10 cellular contexts compared by ENCODE assay signal in genomic region chr2:133568598-133568997, GRCh38. TPM values are rescaled to one million over a fixed set of nuclear protein-coding genes. Genes with fewer than 3 reads are reported as not detected.
A peak's percentile ranks its signal among the peaks of the same experiment; 100 is the strongest.
DNase-seq lines count a peak whose midpoint lies in the region; ATAC-seq, FAIRE-seq and TF ChIP-seq lines count a peak whose summit lies in the region.
"Had no signal": no experiment of that assay in that cellular context is flagged by ENCODE, and none has a peak within 500 bp of the region (broad histone marks: within the 10 kb centered on the region; RNA-seq: fewer than 3 reads in every experiment).

No MANE protein-coding gene starts in this region.

- CTCF ChIA-PET in A549 (lab: Yijun Ruan, JAX) (interaction anchor here (0.7 to 3.7 kb wide), 6 partner anchors 10 to 306 kb away, joined by 3 to 21 read pairs (median 7); no protein-coding TSS in a partner anchor), IMR-90 (lab: Yijun Ruan, JAX) (interaction anchor here (0.6 to 1.8 kb wide), 6 partner anchors 16 to 396 kb away, joined by 3 to 7 read pairs (median 6); no protein-coding TSS in a partner anchor), SK-N-SH (lab: Yijun Ruan, JAX) (no interaction called here)

- TF ChIP-seq RAD21 in A549 (conservative IDR thresholded peaks at IDR 0.05 in 1 of 2, IDR thresholded peaks at IDR 0.05 in 1 of 2) (no peak), IMR-90 (IDR thresholded peaks at IDR 0.05; ENCODE audit: low read length) (no peak), SK-N-SH (IDR thresholded peaks at IDR 0.05; ENCODE audit: low read length) (no peak)

- peak; percentile 31 to 37; a peak in 2 of 6 replicates for ATAC-seq in A549
- ATAC-seq in IMR-90 (ENCODE audit: low read depth) = no peak
- ATAC-seq in HG03108 (IDR thresholded peaks at IDR 0.05; ENCODE audit: unreplicated experiment) = no peak

- no peak for DNase-seq in A549 (ENCODE audit: low read depth in 1 of 2, low spot score in 1 of 2)
- no peak for DNase-seq in IMR-90
- no peak for DNase-seq in esophagus muscularis mucosa (ENCODE audit: extremely low spot score)
- no peak for DNase-seq in nephron progenitor cell
- DNase-seq in activated CD8-positive, alpha-beta memory T cell treated with anti-CD3 and anti-CD28 coated beads, Interleukin-2, amount 50 U/mL, for 48 hours = no peak
- DNase-seq in GM19238 (ENCODE audit: insufficient read length, low spot score) = no peak
- no peak for DNase-seq in SK-N-SH
- DNase-seq: NCI-H1105 treated with DMSO at 0.1 percent for 48 hours had no signal

- peak overlapping the region; percentile 26 to 72; a peak in 3 of 4 replicates for H4K8ac ChIP-seq in IMR-90 (ENCODE audit: low read depth in 2 of 2, low read length in 2 of 2)

- no peaks in the 10 kb centered on the region for H3K79me2 ChIP-seq in SK-N-SH (ENCODE audit: insufficient read depth)

- H3K36me3 ChIP-seq in IMR-90 (ENCODE audit: control insufficient read depth, insufficient read depth, low read length) (no peaks in the 10 kb centered on the region; the same call in 1 of the 2 replicates), esophagus muscularis mucosa (no peaks in the 10 kb centered on the region), SK-N-SH (replicated peaks in 1 of 2; ENCODE audit: control insufficient read depth in 1 of 2, insufficient read depth in 2 of 2, low read length in 1 of 2) (no peaks in the 10 kb centered on the region)
- H3K36me3 ChIP-seq: transverse colon had no signal

- no peak overlapping the region for H2AK9ac ChIP-seq in IMR-90 (replicated peaks; ENCODE audit: low read depth, low read length, poor library complexity)

- POLR2A ChIA-PET in A549 (lab: Yijun Ruan, JAX) = no interaction called here
- POLR2A ChIA-PET in IMR-90 (lab: Charles Lee; ENCODE audit: unreplicated experiment) = interaction anchor here (1.2 kb wide), 1 partner anchor 274 kb away, joined by 4 read pairs; no protein-coding TSS in a partner anchor
- POLR2A ChIA-PET in SK-N-SH (lab: Yijun Ruan, JAX) = no interaction called here

- H3K4me2 ChIP-seq in A549 (peak overlapping the region; percentile 80), IMR-90 (ENCODE audit: low read depth, low read length) (peak overlapping the region; percentile 73), SK-N-SH (no peak overlapping the region)

- peak overlapping the region; percentile 57 for H3K4me3 Mint-ChIP-seq in nephron progenitor cell

- dilution Hi-C loops in IMR-90 (cut with HindIII; ENCODE audit: low sequenced_read_pairs, unreplicated experiment) = no loop called here

- no peak for TF ChIP-seq CTCF in A549 (IDR thresholded peaks at IDR 0.05)
- TF ChIP-seq CTCF in IMR-90 (conservative IDR thresholded peaks at IDR 0.05; ENCODE audit: low read depth, low read length) = no peak
- no peak for TF ChIP-seq CTCF in esophagus muscularis mucosa (IDR thresholded peaks at IDR 0.05)
- no peak for TF ChIP-seq CTCF in nephron progenitor cell (IDR thresholded peaks at IDR 0.05)
- TF ChIP-seq CTCF in SK-N-SH (IDR thresholded peaks at IDR 0.05) = no peak

- peaks cover 31% of the 10 kb centered on the region for H3K4me1 ChIP-seq in A549
- peaks cover 15% of the 10 kb centered on the region for H3K4me1 ChIP-seq in IMR-90 (ENCODE audit: control insufficient read depth, insufficient read depth, low read length)
- H3K4me1 ChIP-seq in esophagus muscularis mucosa = peaks cover 10 to 20% (median 15%) of the 10 kb centered on the region in 4 donors
- peaks cover 0 to 9% of the 10 kb centered on the region in 2 experiments; a peak in 1 of 4 replicates for H3K4me1 ChIP-seq in SK-N-SH (ENCODE audit: control insufficient read depth in 1 of 2, insufficient read depth in 2 of 2, low read depth in 1 of 2, low read length in 1 of 2)

- peaks cover 4% of the 10 kb centered on the region; the same call in 1 of the 2 replicates for H3K9me1 ChIP-seq in IMR-90 (ENCODE audit: insufficient read depth, low read length)

- no peaks in the 10 kb centered on the region for H3K9me3 Mint-ChIP-seq in nephron progenitor cell

- peak overlapping the region; percentile 35 for H3K4me3 ChIP-seq in A549
- H3K4me3 ChIP-seq in IMR-90 (ENCODE audit: insufficient read depth, low read depth, low read length) = peak overlapping the region; percentile 50
- peak overlapping the region; percentile 31 to 51 (median 36) for H3K4me3 ChIP-seq in esophagus muscularis mucosa
- H3K4me3 ChIP-seq in SK-N-SH (ENCODE audit: low read depth in 2 of 2, low read length in 1 of 2) = no peak overlapping the region

- H3K14ac ChIP-seq in IMR-90 (replicated peaks; ENCODE audit: low read depth, low read length) = peak overlapping the region; percentile 42

- TF ChIP-seq EP300 in A549 (IDR thresholded peaks at IDR 0.05) (no peak), esophagus muscularis mucosa (IDR thresholded peaks at IDR 0.05) (no peak), SK-N-SH (IDR thresholded peaks at IDR 0.05; ENCODE audit: borderline replicate concordance in 1 of 2, low read depth in 1 of 2, low read length in 1 of 2) (no peak)

- H3F3A ChIP-seq in SK-N-SH (replicated peaks; ENCODE audit: insufficient read depth) = no peaks in the 10 kb centered on the region

- peak overlapping the region; percentile 65; the same call in 1 of the 2 replicates for H3K9ac ChIP-seq in IMR-90 (ENCODE audit: low read depth, low read length)
- H3K9ac ChIP-seq in SK-N-SH = no peak overlapping the region

- no peak overlapping the region for H3K27ac Mint-ChIP-seq in nephron progenitor cell

- H2BK120ac ChIP-seq in IMR-90 (ENCODE audit: low read depth, low read length) = peak overlapping the region; percentile 66

- H3K9me2 ChIP-seq in SK-N-SH = no peaks in the 10 kb centered on the region

- WGBS in A549 (ENCODE audit: missing lambda C conversion rate) = 22% methylated on average over 5 of the region's 5 CpGs
- no CpG with 5 or more reads among the region's 5 CpGs for WGBS in IMR-90 (ENCODE audit: extremely low coverage in 2 of 2, insufficient read length in 1 of 2), 2 experiments
- 46% methylated on average over 5 of the region's 5 CpGs for WGBS in esophagus muscularis mucosa
- WGBS in SK-N-SH (ENCODE audit: low lambda C conversion rate) = 51% methylated on average over 5 of the region's 5 CpGs

- H3K4ac ChIP-seq in IMR-90 (ENCODE audit: low read depth, low read length) = peak overlapping the region; percentile 47

- H3K27ac ChIP-seq in A549 (peak overlapping the region; percentile 26 to 75; a peak in 4 of 6 replicates), IMR-90 (ENCODE audit: insufficient read depth, low read length) (peak overlapping the region; percentile 20; the same call in 1 of the 2 replicates), esophagus muscularis mucosa (replicated peaks in 1 of 4) (no peak overlapping the region), SK-N-SH (ENCODE audit: low read depth in 2 of 2, low read length in 1 of 2) (no peak overlapping the region)

- H3K79me1 ChIP-seq in IMR-90 (ENCODE audit: low read depth in 1 of 2, low read length in 2 of 2) = peaks cover 4 to 25% of the 10 kb centered on the region in 2 experiments; a peak in 3 of 4 replicates

- H3K23ac ChIP-seq in IMR-90 (ENCODE audit: low read depth, low read length) = peak overlapping the region; percentile 78

- H4K91ac ChIP-seq in IMR-90 (ENCODE audit: insufficient read depth, low read depth, low read length) = peak overlapping the region; percentile 29; the same call in 1 of the 2 replicates

- H3K56ac ChIP-seq in IMR-90 (ENCODE audit: extremely low read depth, insufficient read depth, low read length) = peak overlapping the region; percentile 69; the same call in 1 of the 2 replicates

- peaks cover 15% of the 10 kb centered on the region for H3K27me3 Mint-ChIP-seq in nephron progenitor cell (ENCODE audit: low read depth, poor library complexity)

- H3K4me1 Mint-ChIP-seq in nephron progenitor cell = peaks cover 76% of the 10 kb centered on the region

- H2AFZ ChIP-seq in IMR-90 (replicated peaks; ENCODE audit: low read length, poor library complexity) (peak overlapping the region; percentile 75), SK-N-SH (ENCODE audit: low read depth) (no peak overlapping the region)

- no peak overlapping the region for H2AK5ac ChIP-seq in IMR-90 (ENCODE audit: low read depth, low read length)

- FAIRE-seq in A549 (lab: Jason Lieb, UNC) = no peak

- H3K18ac ChIP-seq in IMR-90 (ENCODE audit: low read depth, low read length) = peak overlapping the region; percentile 90; the same call in 1 of the 2 replicates

- BruUV-seq in IMR-90 (replicated peaks; lab: Mats Ljungman, UMichigan) = no TSS peak

- H3K36me3 Mint-ChIP-seq in nephron progenitor cell (ENCODE audit: low read depth) = no peaks in the 10 kb centered on the region

- in situ Hi-C loops in IMR-90 (cut with MboI; ENCODE audit: low sequenced_read_pairs) = loop anchor here (10.0 to 25.0 kb wide), 4 partner anchors 314 to 1024 kb away; partner anchors contain the start of gene LYPD1

- TF ChIP-seq POLR2A in A549 (IDR thresholded peaks at IDR 0.05; ENCODE audit: low read length) = no peak
- no peak for TF ChIP-seq POLR2A in IMR-90 (IDR thresholded peaks at IDR 0.05; ENCODE audit: low read depth, low read length)
- TF ChIP-seq POLR2A in esophagus muscularis mucosa (IDR thresholded peaks at IDR 0.05; ENCODE audit: low read depth) = no peak

- H3K9me3 ChIP-seq in A549 = no peaks in the 10 kb centered on the region
- H3K9me3 ChIP-seq in IMR-90 (ENCODE audit: control insufficient read depth, insufficient read depth, low read length) = no peaks in the 10 kb centered on the region
- no peaks in the 10 kb centered on the region for H3K9me3 ChIP-seq in esophagus muscularis mucosa
- H3K9me3 ChIP-seq in SK-N-SH = no peaks in the 10 kb centered on the region
- H3K9me3 ChIP-seq: transverse colon had no signal

- H3K27me3 ChIP-seq in IMR-90 (ENCODE audit: control insufficient read depth, insufficient read depth, low read length) = no peaks in the 10 kb centered on the region
- H3K27me3 ChIP-seq in esophagus muscularis mucosa = no peaks in the 10 kb centered on the region
- no peaks in the 10 kb centered on the region for H3K27me3 ChIP-seq in SK-N-SH (ENCODE audit: insufficient read depth)
- H3K27me3 ChIP-seq: transverse colon had no signal

- H2BK20ac ChIP-seq in IMR-90 (ENCODE audit: low read depth, low read length) = peak overlapping the region; percentile 37; the same call in 1 of the 2 replicates

- intact Hi-C loops in IMR-90 (cut with micrococcal nuclease) = loop anchor here (2.0 to 10.0 kb wide), 3 partner anchors 106 to 774 kb away; no protein-coding TSS in a partner anchor
- intact Hi-C loops in esophagus muscularis mucosa (cut with DNase I) = no loop called here

- H2BK15ac ChIP-seq in IMR-90 (ENCODE audit: low read depth, low read length) = peak overlapping the region; percentile 35; the same call in 1 of the 3 replicates

- H2BK5ac ChIP-seq in IMR-90 (ENCODE audit: low read depth, low read length, poor library complexity, severe bottlenecking) = peak overlapping the region; percentile 70

- H4K20me1 ChIP-seq in IMR-90 (ENCODE audit: insufficient read depth, low read length) (no peaks in the 10 kb centered on the region), SK-N-SH (ENCODE audit: insufficient read depth) (no peaks in the 10 kb centered on the region)

- H4K5ac ChIP-seq in IMR-90 (ENCODE audit: low read depth, low read length) = peak overlapping the region; percentile 32; the same call in 1 of the 2 replicates

RNA-seq across cellular contexts. Expression of gene NCKAP5, which starts 0.3 kb away (rescaled TPM):
- polyA plus RNA-seq in A549 (2011; rRNA removed) (2.9 and 3.0 TPM in 2 replicates), A549 (2017; fragmentation: RNase III; extraction: RNeasy Plus Mini Kit Qiagen cat#74134 plus additional on column Dnase treatment) (2.9 to 4.1 TPM (median 3.8 TPM) in 3 replicates), IMR-90 (2012; rRNA removed) (2.3 and 2.7 TPM in 2 replicates), SK-N-SH (2012; rRNA removed) (0.02 TPM in 2 replicates)
- polyA plus RNA-seq in A549 (2012; cell fraction: cytosol; rRNA removed) = 1.1 and 1.3 TPM in 2 replicates
- polyA plus RNA-seq in A549 (2012; cell fraction: nucleus; rRNA removed) = 1.2 and 1.7 TPM in 2 replicates
- polyA minus RNA-seq in A549 (2011; rRNA and poly(A)+ RNA removed) = 3.7 and 4.7 TPM in 2 replicates
- total RNA-seq in IMR-90 (2012; rRNA removed) (3.9 and 5.3 TPM in 2 replicates), esophagus muscularis mucosa (1 to 10 TPM in 2 of 4 donors, under 1 TPM in 2; 0.33 to 1.8 (median 1.0) TPM)
- 0.97 and 1.5 TPM in 2 replicates for polyA plus RNA-seq in IMR-90 (2012; cell fraction: cytosol; rRNA removed)
- polyA plus RNA-seq in IMR-90 (2012; cell fraction: nucleus; rRNA removed; ENCODE audit: low replicate concordance) = 1.2 and 3.6 TPM in 2 replicates
- polyA plus RNA-seq in SK-N-SH (2012; cell fraction: cytosol; rRNA removed) = 0.03 TPM in 2 replicates
- 0.01 and 0.02 TPM in 2 replicates for polyA plus RNA-seq in SK-N-SH (2012; cell fraction: nucleus; rRNA removed)

Comparison
In these comparisons a context has a peak if more than half of its experiments do, and no peak if none do; other contexts are left out.
1. ATAC-seq: peak in A549 (2 of 2); none in IMR-90 (single experiment) and HG03108 (single experiment).
2. H3K27ac ChIP-seq: peak in A549 (2 of 2) and IMR-90 (single experiment); none in esophagus muscularis mucosa (0 of 4) and SK-N-SH (0 of 2).
3. H3K4me3 ChIP-seq: peak in A549 (single experiment), IMR-90 (single experiment) and esophagus muscularis mucosa (4 of 4); none in SK-N-SH (0 of 2).